In the genomic region with DNA sequence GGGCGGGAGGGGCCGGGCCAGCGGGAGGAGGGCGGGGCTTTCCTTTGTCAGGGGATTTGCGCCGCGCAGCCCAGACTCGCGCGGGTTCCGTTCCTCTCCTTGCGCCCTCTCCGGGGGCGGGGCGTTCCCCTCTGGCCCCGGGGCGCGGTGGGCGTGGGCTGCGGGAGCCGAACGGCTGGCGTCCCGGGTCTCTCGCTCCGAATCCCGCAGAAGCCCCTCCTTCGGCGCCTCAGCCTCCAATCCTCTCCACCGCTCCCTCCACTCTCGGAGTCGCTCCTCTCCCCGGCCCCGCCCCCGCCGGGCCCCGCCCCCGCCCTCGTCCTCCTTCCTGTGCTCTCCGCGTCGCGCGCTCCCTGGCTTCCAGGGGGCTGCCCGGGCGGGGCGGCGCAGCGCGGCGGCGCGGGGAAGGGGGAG, we compare ENCODE assay signal across 8 cellular contexts.
DNase-seq lines count a peak whose midpoint lies in the region; ATAC-seq and TF ChIP-seq lines count a peak whose summit lies in the region.

No MANE protein-coding gene starts in this region.

- H3K4me3 Mint-ChIP-seq in nephron, result peak overlapping the region; percentile 79 to 96 (median 93)

- DNase-seq in DMS79 (lab: John Stamatoyannopoulos, UW) (peak; percentile 94), H4 (ENCODE audit: low spot score) (peak; percentile 91), LoVo (ENCODE audit: low spot score) (peak; percentile 93), RWPE1 (ENCODE audit: low spot score) (peak; percentile 95), fibroblast of the aortic adventitia (ENCODE audit: low read depth) (peak; percentile 94)
- peak; percentile 76 for DNase-seq in activated effector memory CD4-positive, alpha-beta T cell treated with Interleukin-2 at 50 U/mL for 16 hours
- DNase-seq in stimulated activated naive CD8-positive, alpha-beta T cell treated with anti-CD3 and anti-CD28 coated beads, Interleukin-15, Interleukin-2, amounts not matched to agents 100 U/mL and 50 U/mL, for 24 hours, result peak; percentile 85

- no peak for TF ChIP-seq CTCF in RWPE1 (conservative IDR thresholded peaks at IDR 0.05; ENCODE audit: low read depth)
- TF ChIP-seq CTCF in fibroblast of the aortic adventitia (IDR thresholded peaks at IDR 0.05; ENCODE audit: insufficient read depth, low read length), result no peak
- TF ChIP-seq CTCF in nephron (IDR thresholded peaks at IDR 0.05; ENCODE audit: unreplicated experiment in 3 of 3), result no peak

- peaks cover 26% of the 10 kb centered on the region for H3K36me3 Mint-ChIP-seq in nephron (ENCODE audit: low read depth)

- CTCF ChIA-PET in RWPE1 (lab: Yijun Ruan, JAX), result no interaction called here

- peak overlapping the region; percentile 75 for H3K4me3 ChIP-seq in fibroblast of the aortic adventitia (ENCODE audit: low read depth, low read length)

- POLR2A ChIA-PET in RWPE1 (lab: Yijun Ruan, JAX; ENCODE audit: low non-redundant PET), result no interaction called here

- H3K9me3 Mint-ChIP-seq in nephron, result no peaks in the 10 kb centered on the region

- peak overlapping the region in 2 of 3 experiments; percentile 88 to 98 for H3K27ac Mint-ChIP-seq in nephron

- H3K27me3 Mint-ChIP-seq in nephron (ENCODE audit: low read depth), result no peaks in the 10 kb centered on the region

- H3K4me1 Mint-ChIP-seq in nephron, result peaks cover 70% of the 10 kb centered on the region

- peak; percentile 87 for ATAC-seq in stimulated activated naive CD8-positive, alpha-beta T cell treated with anti-CD3 and anti-CD28 coated beads, Interleukin-15, Interleukin-2, amounts not matched to agents 100 U/mL and 50 U/mL, for 24 hours

- H3K27ac ChIP-seq in RWPE1, result peak overlapping the region; percentile 90

Comparison
In these comparisons a context has a peak if more than half of its experiments do, and no peak if none do; other contexts are left out.
1. Peak in every context shown above with its lines: DNase-seq, ATAC-seq, H3K4me3 ChIP-seq and H3K27ac ChIP-seq.